23 cellular contexts compared by ENCODE assay signal in genomic region chr5:133309166-133309791, GRCh38.
DNase-seq lines count a peak whose midpoint lies in the region; ATAC-seq, FAIRE-seq and TF ChIP-seq lines count a peak whose summit lies in the region.
"Had no signal": no experiment of that assay in that cellular context is flagged by ENCODE, and none has a peak within 500 bp of the region (broad histone marks: within the 10 kb centered on the region; RNA-seq: fewer than 3 reads in every experiment).

No MANE protein-coding gene starts in this region.

- no peak for TF ChIP-seq CTCF in K562 (IDR thresholded peaks at IDR 0.05 in 2 of 3, conservative IDR thresholded peaks at IDR 0.05 in 1 of 3; ENCODE audit: insufficient read depth in 2 of 3, low read depth in 1 of 3, low read length in 3 of 3)

- H3K36me3 ChIP-seq in K562 (ENCODE audit: control insufficient read depth, insufficient read depth, low read length): no peaks in the 10 kb centered on the region
- H3K36me3 ChIP-seq: HAP-1 had no signal

- H3K4me1 Mint-ChIP-seq in stimulated activated naive CD8-positive, alpha-beta T cell treated with anti-CD3 and anti-CD28 coated beads, Interleukin-15, amount 100 ng/mL, for 72 hours: peaks cover 9% of the 10 kb centered on the region
- no peaks in the 10 kb centered on the region for H3K4me1 Mint-ChIP-seq in activated CD4-positive, alpha-beta T cell treated with anti-CD3 and anti-CD28 coated beads for 36 hours

- ATAC-seq in stimulated activated naive CD8-positive, alpha-beta T cell treated with anti-CD3 and anti-CD28 coated beads, Interleukin-15, Interleukin-2, amounts not matched to agents 100 U/mL and 50 U/mL, for 24 hours: peak; percentile 44
- no peak for ATAC-seq in stimulated activated naive CD8-positive, alpha-beta T cell treated with anti-CD3 and anti-CD28 coated beads, Interleukin-15, amount 100 ng/mL, for 72 hours
- no peak for ATAC-seq in K562
- ATAC-seq in activated CD4-positive, alpha-beta T cell treated with anti-CD3 and anti-CD28 coated beads for 36 hours: no peak
- ATAC-seq: A549, T-helper 17 cell had no signal

- CTCF ChIA-PET in K562 (lab: Yijun Ruan, JAX; ENCODE audit: low intra/inter-chr PET ratio): no interaction called here
- CTCF ChIA-PET in activated CD4-positive, alpha-beta T cell treated with anti-CD3 and anti-CD28 coated beads for 36 hours (lab: Charles Lee): no interaction called here

- 0% methylated on average over 5 of the region's 6 CpGs for whole genome bisulfite sequencing in K562 (ENCODE audit: insufficient coverage, low coverage, missing lambda C conversion rate)

- in situ Hi-C loops in K562 (cut with MboI): no loop called here
- in situ Hi-C loops in ACHN (cut with HindIII; ENCODE audit: low pct_ligation_motif_present, low pct_unique_long_range_greater_than_20kb, low sequenced_read_pairs): no loop called here

- TF ChIP-seq RAD21 in K562 (CRISPR knock-in tag; conservative IDR thresholded peaks at IDR 0.05 in 1 of 2, IDR thresholded peaks at IDR 0.05 in 1 of 2): no peak

- peaks cover 7% of the 10 kb centered on the region for H3K27me3 Mint-ChIP-seq in stimulated activated naive CD8-positive, alpha-beta T cell treated with anti-CD3 and anti-CD28 coated beads, Interleukin-15, amount 100 ng/mL, for 72 hours
- H3K27me3 Mint-ChIP-seq in activated CD4-positive, alpha-beta T cell treated with anti-CD3 and anti-CD28 coated beads for 36 hours: peaks cover 3% of the 10 kb centered on the region

- POLR2A ChIA-PET in K562 (lab: Yijun Ruan, JAX): interaction anchor here (1.2 to 1.5 kb wide), 2 partner anchors 10 to 191 kb away, joined by 3 to 6 read pairs; no protein-coding TSS in a partner anchor
- POLR2A ChIA-PET in activated CD4-positive, alpha-beta T cell treated with anti-CD3 and anti-CD28 coated beads for 36 hours (lab: Charles Lee): no interaction called here

- FAIRE-seq in K562 (lab: Jason Lieb, UNC): no peak
- FAIRE-seq: A549, D721Med, HTR-8/SVneo had no signal

- DNase-seq in stimulated activated naive CD8-positive, alpha-beta T cell treated with anti-CD3 and anti-CD28 coated beads, Interleukin-15, Interleukin-2, amounts not matched to agents 100 U/mL and 50 U/mL, for 24 hours: no peak
- DNase-seq in stimulated activated naive CD8-positive, alpha-beta T cell treated with anti-CD3 and anti-CD28 coated beads, Interleukin-15, amount 100 ng/mL, for 72 hours: no peak
- DNase-seq in NAMALWA (ENCODE audit: low spot score) (peak; percentile 9), K562 (ENCODE audit: extremely low read depth in 1 of 4, low spot score in 3 of 4) (no peak), ACHN (no peak), NCI-H748 (lab: John Stamatoyannopoulos, UW; ENCODE audit: unreplicated experiment) (no peak)
- DNase-seq in activated CD4-positive, alpha-beta T cell treated with anti-CD3 and anti-CD28 coated beads for 36 hours: no peak
- DNase-seq: C1 segment of cervical spinal cord, GM23248, IMR-90, NCI-H1092, NCI-H146, NCI-H2081, NCI-H446 treated with DMSO at 0.1 percent for 48 hours, NCI-H748 treated with DMSO at 0.1 percent for 48 hours, SIG-M5, T-helper 17 cell had no signal

- H3K9me1 ChIP-seq in K562 (ENCODE audit: control insufficient read depth, insufficient read depth, low read length): no peaks in the 10 kb centered on the region

- no peak for TF ChIP-seq POLR2A in K562 (conservative IDR thresholded peaks at IDR 0.05)

- H3K27ac ChIP-seq in K562 (ENCODE audit: extremely low read depth, low read depth, low read length): no peak overlapping the region
- H3K27ac ChIP-seq: A549, GM23248, HL-60, RWPE1 had no signal

- H3K9ac ChIP-seq in K562 (ENCODE audit: insufficient read depth in 1 of 2, low read depth in 2 of 2, low read length in 2 of 2): peak overlapping the region in 1 of 2 experiments; percentile 27; a peak in 1 of 4 replicates
- H3K9ac ChIP-seq: GM23248 had no signal

- no peaks in the 10 kb centered on the region for H3K9me3 Mint-ChIP-seq in stimulated activated naive CD8-positive, alpha-beta T cell treated with anti-CD3 and anti-CD28 coated beads, Interleukin-15, amount 100 ng/mL, for 72 hours
- no peaks in the 10 kb centered on the region for H3K9me3 Mint-ChIP-seq in activated CD4-positive, alpha-beta T cell treated with anti-CD3 and anti-CD28 coated beads for 36 hours (ENCODE audit: low read depth)

- H3K79me2 ChIP-seq in K562 (ENCODE audit: control insufficient read depth, insufficient read depth, low read length): no peaks in the 10 kb centered on the region

- no peaks in the 10 kb centered on the region for H3K4me1 ChIP-seq in K562 (replicated peaks in 1 of 2; ENCODE audit: control insufficient read depth in 2 of 2, insufficient read depth in 2 of 2, low read length in 2 of 2)
- H3K4me1 ChIP-seq: A549 had no signal

- no peak overlapping the region for H3K4me2 ChIP-seq in K562 (ENCODE audit: insufficient read depth, low read length)
- H3K4me2 ChIP-seq: A549 had no signal

- TF ChIP-seq EP300 in K562 (IDR thresholded peaks at IDR 0.05; ENCODE audit: low read length): no peak

- intact Hi-C loops in K562 (cut with micrococcal nuclease): no loop called here
- intact Hi-C loops in activated CD4-positive, alpha-beta T cell treated with anti-CD3 and anti-CD28 coated beads for 36 hours (cut with DNase I, micrococcal nuclease): no loop called here

- no peak overlapping the region for H3K4me3 ChIP-seq in K562
- H3K4me3 ChIP-seq: A549, GM23248, HAP-1 had no signal

- H3K27ac Mint-ChIP-seq in stimulated activated naive CD8-positive, alpha-beta T cell treated with anti-CD3 and anti-CD28 coated beads, Interleukin-15, amount 100 ng/mL, for 72 hours: no peak overlapping the region
- no peak overlapping the region for H3K27ac Mint-ChIP-seq in activated CD4-positive, alpha-beta T cell treated with anti-CD3 and anti-CD28 coated beads for 36 hours
- H3K27ac Mint-ChIP-seq: T-helper 17 cell had no signal

- H3K4me3 Mint-ChIP-seq in stimulated activated naive CD8-positive, alpha-beta T cell treated with anti-CD3 and anti-CD28 coated beads, Interleukin-15, amount 100 ng/mL, for 72 hours: no peak overlapping the region
- H3K4me3 Mint-ChIP-seq in activated CD4-positive, alpha-beta T cell treated with anti-CD3 and anti-CD28 coated beads for 36 hours: no peak overlapping the region
- H3K4me3 Mint-ChIP-seq: T-helper 17 cell had no signal

- H3K9me3 ChIP-seq in K562 (replicated peaks; ENCODE audit: control insufficient read depth, insufficient read depth, low read depth, low read length): no peaks in the 10 kb centered on the region
- H3K9me3 ChIP-seq: A549, HAP-1 had no signal

- H3K36me3 Mint-ChIP-seq in activated CD4-positive, alpha-beta T cell treated with anti-CD3 and anti-CD28 coated beads for 36 hours (ENCODE audit: low read depth): no peaks in the 10 kb centered on the region

- H2AFZ ChIP-seq in K562 (ENCODE audit: low read depth, low read length): no peak overlapping the region
- H2AFZ ChIP-seq: GM23248 had no signal

- no TSS peak for BruUV-seq in K562 (replicated peaks; lab: Mats Ljungman, UMichigan)

- H3K27me3 ChIP-seq in K562 (ENCODE audit: control insufficient read depth in 2 of 2, insufficient read depth in 2 of 2, low read length in 2 of 2): peaks cover 19 to 55% of the 10 kb centered on the region in 2 experiments; a peak in 4 of 5 replicates

- H4K20me1 ChIP-seq in K562 (replicated peaks; ENCODE audit: control insufficient read depth, insufficient read depth, low read length): 0 out of 2 replicates have a peak, but pooled peaks cover 5% of the 10 kb centered on the region

TF ChIP-seq in K562, 482 proteins besides CTCF, POLR2A, EP300 and RAD21:
- TF ChIP-seq SPI1 (IDR thresholded peaks at IDR 0.05; ENCODE audit: borderline replicate concordance, low read depth, low read length) (peak; percentile 49; the same call in 1 of the 2 replicates), KDM5B (IDR thresholded peaks at IDR 0.05; ENCODE audit: insufficient replicate concordance, low read depth, low read length) (no peak)
